17 cellular contexts compared by ENCODE assay signal in the genomic region with DNA sequence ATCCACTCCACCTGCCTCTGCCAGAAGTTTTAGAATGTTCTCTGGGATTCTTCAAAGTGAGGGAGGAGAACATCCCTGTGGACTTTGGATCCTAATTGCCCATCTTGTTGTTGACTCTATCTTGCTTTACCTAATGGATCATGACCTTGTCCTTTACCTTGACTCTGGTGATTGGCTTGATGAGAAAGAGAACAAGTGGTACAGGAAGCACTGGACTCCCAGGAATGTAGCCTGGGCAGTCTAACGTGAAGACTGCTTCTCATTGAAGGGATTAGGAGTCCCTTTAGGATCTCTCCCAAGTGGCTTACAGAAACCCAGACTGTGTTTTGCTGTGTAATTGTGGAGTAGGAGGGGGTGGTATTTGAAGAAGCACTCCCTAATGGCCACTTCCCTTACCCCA.
DNase-seq lines count a peak whose midpoint lies in the region; ATAC-seq, FAIRE-seq and TF ChIP-seq lines count a peak whose summit lies in the region.
"Had no signal": no experiment of that assay in that cellular context is flagged by ENCODE, and none has a peak within 500 bp of the region (broad histone marks: within the 10 kb centered on the region; RNA-seq: fewer than 3 reads in every experiment).

No MANE protein-coding gene starts in this region.

- TF ChIP-seq POLR2A in HepG2 (IDR thresholded peaks at IDR 0.05; ENCODE audit: insufficient read depth in 1 of 2, low read depth in 2 of 2, low read length in 2 of 2), result no peak
- no peak for TF ChIP-seq POLR2A in right lobe of liver (IDR thresholded peaks at IDR 0.05)
- TF ChIP-seq POLR2A in Peyer's patch (IDR thresholded peaks at IDR 0.05), result peak in 1 of 2 donors; percentile 42

- no peak for TF ChIP-seq RAD21 in HepG2 (CRISPR knock-in tag; IDR thresholded peaks at IDR 0.05)

- no TSS peak for BruUV-seq in HepG2 (replicated peaks; lab: Mats Ljungman, UMichigan)

- no peak overlapping the region for H3K4me3 ChIP-seq in HepG2 (replicated peaks in 1 of 3; ENCODE audit: insufficient read depth in 1 of 3, low read depth in 2 of 3, low read length in 3 of 3)
- H3K4me3 ChIP-seq in right lobe of liver, result no peak overlapping the region
- no peak overlapping the region for H3K4me3 ChIP-seq in Peyer's patch
- H3K4me3 ChIP-seq: A549 had no signal

- FAIRE-seq in HepG2 (lab: Jason Lieb, UNC), result no peak
- FAIRE-seq: A549, D721Med had no signal

- 10% methylated on average over 1 of the region's 1 CpG for WGBS in HepG2 (ENCODE audit: low lambda C conversion rate)
- 50% methylated on average over 1 of the region's 1 CpG for WGBS in right lobe of liver (ENCODE audit: insufficient coverage, low coverage, low lambda C conversion rate, missing lambda C conversion rate)

- no peak overlapping the region for H2AFZ ChIP-seq in HepG2 (ENCODE audit: low read length)

- no peaks in the 10 kb centered on the region for H3K9me3 ChIP-seq in HepG2 (ENCODE audit: low read length)
- no peaks in the 10 kb centered on the region for H3K9me3 ChIP-seq in right lobe of liver
- H3K9me3 ChIP-seq in Peyer's patch, result no peaks in the 10 kb centered on the region
- H3K9me3 ChIP-seq: A549, BE2C had no signal

- in situ Hi-C loops in HepG2 (cut with HindIII; ENCODE audit: extremely low pct_ligation_motif_present, low pct_unique_long_range_greater_than_20kb), result no loop called here

- POLR2A ChIA-PET in HepG2 (lab: Yijun Ruan, JAX), result no interaction called here

- intact Hi-C loops in HepG2 (cut with micrococcal nuclease; ENCODE audit: unreplicated experiment), result no loop called here
- intact Hi-C loops in right lobe of liver (cut with DNase I), result no loop called here

- no peak overlapping the region for H3K9ac ChIP-seq in HepG2 (ENCODE audit: insufficient read depth, low read depth, low read length)

- no peaks in the 10 kb centered on the region for H3K27me3 ChIP-seq in HepG2 (ENCODE audit: control insufficient read depth in 1 of 2, insufficient read depth in 2 of 2, low read length in 2 of 2)
- no peaks in the 10 kb centered on the region for H3K27me3 ChIP-seq in right lobe of liver
- no peaks in the 10 kb centered on the region for H3K27me3 ChIP-seq in Peyer's patch
- H3K27me3 ChIP-seq: BE2C had no signal

- no peaks in the 10 kb centered on the region for H4K20me1 ChIP-seq in HepG2 (ENCODE audit: insufficient read depth, low read length)

- no peak for TF ChIP-seq CTCF in HepG2 (CRISPR knock-in tag; IDR thresholded peaks at IDR 0.05)
- TF ChIP-seq CTCF in right lobe of liver (IDR thresholded peaks at IDR 0.05), result no peak
- no peak for TF ChIP-seq CTCF in Peyer's patch (IDR thresholded peaks at IDR 0.05)

- ATAC-seq in HepG2 (no peak; the same call in 2 of the 3 replicates), right lobe of liver (no peak), HG03521 (IDR thresholded peaks at IDR 0.05; ENCODE audit: unreplicated experiment) (no peak)
- ATAC-seq: A549 had no signal

- CTCF ChIA-PET in HepG2 (lab: Yijun Ruan, JAX; ENCODE audit: low intra/inter-chr PET ratio, low total read pairs), result no interaction called here

- H3K79me2 ChIP-seq in HepG2 (ENCODE audit: insufficient read depth, low read length), result no peaks in the 10 kb centered on the region

- H3K36me3 ChIP-seq in HepG2 (replicated peaks in 1 of 2; ENCODE audit: control insufficient read depth in 1 of 2, insufficient read depth in 2 of 2, low read length in 2 of 2) (no peaks in the 10 kb centered on the region), right lobe of liver (no peaks in the 10 kb centered on the region), Peyer's patch (no peaks in the 10 kb centered on the region)
- H3K36me3 ChIP-seq: BE2C had no signal

- no peak overlapping the region for H3K4me2 ChIP-seq in HepG2 (ENCODE audit: low read depth, low read length)
- H3K4me2 ChIP-seq: A549 had no signal

- H3K4me1 ChIP-seq in HepG2 (ENCODE audit: insufficient read depth, low read length) (no peaks in the 10 kb centered on the region), right lobe of liver (no peaks in the 10 kb centered on the region), Peyer's patch (peaks cover 0 to 16% (median 1%) of the 10 kb centered on the region in 4 donors)
- H3K4me1 ChIP-seq: A549, BE2C had no signal

- H3K27ac ChIP-seq in HepG2 (ENCODE audit: extremely low read length, insufficient read depth, low read length) (no peak overlapping the region), right lobe of liver (no peak overlapping the region), Peyer's patch (peak overlapping the region in 3 of 4 donors; percentile 37 to 83 (median 75))
- H3K27ac ChIP-seq: A549, C4-2B had no signal

- TF ChIP-seq EP300 in HepG2 (IDR thresholded peaks at IDR 0.05; ENCODE audit: low read depth in 2 of 2, low read length in 2 of 2), result no peak
- TF ChIP-seq EP300 in HepG2 (CRISPR knock-in tag; IDR thresholded peaks at IDR 0.05; ENCODE audit: borderline replicate concordance), result no peak

- DNase-seq in HepG2 (ENCODE audit: low spot score) (peak; percentile 21), right lobe of liver (no peak), Peyer's patch (peak in 1 of 3 donors; percentile 53), islet precursor cell (peak; percentile 62), amniotic stem cell (lab: John Stamatoyannopoulos, UW) (no peak), ecto neural progenitor cell (ENCODE audit: low spot score) (no peak)
- DNase-seq: BE2C; CD4-positive, alpha-beta memory T cell; DMS153; DMS79 treated with DMSO at 0.1 percent for 48 hours; GDM1; GOT3; H9 had no signal

TF ChIP-seq in HepG2, 621 proteins besides CTCF, POLR2A, EP300 and RAD21:
- TF ChIP-seq, protein P1, sequence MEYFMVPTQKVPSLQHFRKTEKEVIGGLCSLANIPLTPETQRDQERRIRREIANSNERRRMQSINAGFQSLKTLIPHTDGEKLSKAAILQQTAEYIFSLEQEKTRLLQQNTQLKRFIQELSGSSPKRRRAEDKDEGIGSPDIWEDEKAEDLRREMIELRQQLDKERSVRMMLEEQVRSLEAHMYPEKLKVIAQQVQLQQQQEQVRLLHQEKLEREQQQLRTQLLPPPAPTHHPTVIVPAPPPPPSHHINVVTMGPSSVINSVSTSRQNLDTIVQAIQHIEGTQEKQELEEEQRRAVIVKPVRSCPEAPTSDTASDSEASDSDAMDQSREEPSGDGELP (IDR thresholded peaks at IDR 0.05; ENCODE audit: borderline replicate concordance, low read depth), result no peak
- TF ChIP-seq HNF4A (CRISPR knock-in tag; IDR thresholded peaks at IDR 0.05) (peak; percentile 73), BCL6 (CRISPR knock-in tag; IDR thresholded peaks at IDR 0.05) (0 out of 2 replicates have a peak, but pooled peaks have one; percentile 43), ZNF747 (CRISPR knock-in tag; IDR thresholded peaks at IDR 0.05; ENCODE audit: borderline replicate concordance) (no peak), RARA (CRISPR knock-in tag; IDR thresholded peaks at IDR 0.05) (peak; percentile 34; the same call in 1 of the 2 replicates), FOXA1 (IDR thresholded peaks at IDR 0.05) (no peak), FOXA1 (CRISPR knock-in tag; IDR thresholded peaks at IDR 0.05) (0 out of 2 replicates have a peak, but pooled peaks have one; percentile 20)

Comparison
In these comparisons a context has a peak if more than half of its experiments do, and no peak if none do; other contexts are left out.
1. DNase-seq: peak in HepG2 (single experiment) and islet precursor cell (single experiment); none in right lobe of liver (0 of 3), amniotic stem cell (single experiment) and ecto neural progenitor cell (single experiment).
2. H3K27ac ChIP-seq: peak in Peyer's patch (3 of 4); none in HepG2 (single experiment) and right lobe of liver (0 of 3).